In genomic region chr6:144624246-144624645, GRCh38 we compare ENCODE assay signal across 21 cellular contexts.
"Had no signal": no experiment of that assay in that cellular context is flagged by ENCODE, and none has a peak within 500 bp of the region (broad histone marks: within the 10 kb centered on the region; RNA-seq: fewer than 3 reads in every experiment).

No MANE protein-coding gene starts in this region.

- H3K4me1 ChIP-seq: upper lobe of right lung had no signal

- ATAC-seq: activated CD4-positive, CD25-positive, alpha-beta regulatory T cell treated with anti-CD3 and anti-CD28 coated beads, Interleukin-2, amount 50 U/mL, for 24 hours; heart right ventricle; left colon; mucosa of descending colon; T-cell; upper lobe of right lung had no signal

- H3K27ac Mint-ChIP-seq: activated CD4-positive, alpha-beta memory T cell treated with anti-CD3 and anti-CD28 coated beads, Interleukin-2, amount 10 ng/mL, durations not matched to agents 7 days and 5 days; activated CD4-positive, alpha-beta T cell treated with anti-CD3 and anti-CD28 coated beads, Interleukin-2, amount 10 ng/mL, durations not matched to agents 24 days and 14 days; stimulated activated naive CD8-positive, alpha-beta T cell treated with anti-CD3 and anti-CD28 coated beads, Interleukin-15, Interleukin-2, amounts not matched to agents 100 ng/mL and 50 ng/mL, for 24 hours; T-helper 2 cell treated with Interferon-gamma antibody and Interleukin-4, amounts not matched to agents 5 μg/mL and 100 μg/mL, for 36 hours had no signal

- H3K4me1 Mint-ChIP-seq: activated CD4-positive, alpha-beta memory T cell treated with anti-CD3 and anti-CD28 coated beads, Interleukin-2, amount 10 ng/mL, durations not matched to agents 7 days and 5 days; activated CD4-positive, alpha-beta T cell treated with anti-CD3 and anti-CD28 coated beads, Interleukin-2, amount 10 ng/mL, durations not matched to agents 24 days and 14 days had no signal

- H3K27me3 Mint-ChIP-seq: activated CD4-positive, alpha-beta memory T cell treated with anti-CD3 and anti-CD28 coated beads, Interleukin-2, amount 10 ng/mL, durations not matched to agents 7 days and 5 days; activated CD4-positive, alpha-beta T cell treated with anti-CD3 and anti-CD28 coated beads, Interleukin-2, amount 10 ng/mL, durations not matched to agents 24 days and 14 days; activated naive CD8-positive, alpha-beta T cell; progenitor cell of endocrine pancreas; stimulated activated naive CD8-positive, alpha-beta T cell treated with anti-CD3 and anti-CD28 coated beads, Interleukin-15, Interleukin-2, amounts not matched to agents 100 ng/mL and 50 ng/mL, for 24 hours; T-cell had no signal

- H3K4me3 ChIP-seq: coronary artery, heart right ventricle, mucosa of descending colon, thyroid gland, upper lobe of right lung had no signal

- DNase-seq: activated CD4-positive, alpha-beta memory T cell treated with anti-CD3 and anti-CD28 coated beads, Interleukin-2, amount 10 ng/mL, durations not matched to agents 7 days and 5 days; activated CD4-positive, alpha-beta T cell treated with anti-CD3 and anti-CD28 coated beads, Interleukin-2, amount 10 ng/mL, durations not matched to agents 24 days and 14 days; activated T-cell treated with anti-CD3 and anti-CD28 coated beads for 4 hours; amniotic stem cell; cerebellar nuclear complex; heart right ventricle; left colon; mesenchymal stem cell; mucosa of descending colon; stimulated activated CD4-positive, alpha-beta T cell treated with anti-CD3 and anti-CD28 coated beads, Interleukin-4, amount 100 ng/mL, for 24 hours; substantia nigra; T-cell; thyroid gland; upper lobe of right lung had no signal

- H3K4me3 Mint-ChIP-seq: activated CD4-positive, alpha-beta memory T cell treated with anti-CD3 and anti-CD28 coated beads, Interleukin-2, amount 10 ng/mL, durations not matched to agents 7 days and 5 days; activated CD4-positive, alpha-beta T cell treated with anti-CD3 and anti-CD28 coated beads, Interleukin-2, amount 10 ng/mL, durations not matched to agents 24 days and 14 days; activated naive CD8-positive, alpha-beta T cell; stimulated activated naive CD8-positive, alpha-beta T cell treated with anti-CD3 and anti-CD28 coated beads, Interleukin-15, Interleukin-2, amounts not matched to agents 100 ng/mL and 50 ng/mL, for 24 hours; T-cell; T-helper 2 cell treated with Interferon-gamma antibody and Interleukin-4, amounts not matched to agents 5 μg/mL and 100 μg/mL, for 36 hours had no signal

- H3K36me3 ChIP-seq: heart right ventricle, thyroid gland, upper lobe of right lung had no signal

- H3K27me3 ChIP-seq: heart right ventricle, thyroid gland, upper lobe of right lung had no signal

- H3K9me3 Mint-ChIP-seq: activated CD4-positive, alpha-beta memory T cell treated with anti-CD3 and anti-CD28 coated beads, Interleukin-2, amount 10 ng/mL, durations not matched to agents 7 days and 5 days; activated CD4-positive, alpha-beta T cell treated with anti-CD3 and anti-CD28 coated beads, Interleukin-2, amount 10 ng/mL, durations not matched to agents 24 days and 14 days; stimulated activated naive CD8-positive, alpha-beta T cell treated with anti-CD3 and anti-CD28 coated beads, Interleukin-15, Interleukin-2, amounts not matched to agents 100 ng/mL and 50 ng/mL, for 24 hours; T-cell; T-helper 2 cell treated with Interferon-gamma antibody and Interleukin-4, amounts not matched to agents 5 μg/mL and 100 μg/mL, for 36 hours had no signal

- H3K9me3 ChIP-seq: heart right ventricle, mucosa of descending colon, thyroid gland, upper lobe of right lung had no signal

- H3K27ac ChIP-seq: coronary artery, epithelial cell of prostate, heart right ventricle, upper lobe of right lung had no signal
